1 cellular context compared by ENCODE assay signal in the genomic region with DNA sequence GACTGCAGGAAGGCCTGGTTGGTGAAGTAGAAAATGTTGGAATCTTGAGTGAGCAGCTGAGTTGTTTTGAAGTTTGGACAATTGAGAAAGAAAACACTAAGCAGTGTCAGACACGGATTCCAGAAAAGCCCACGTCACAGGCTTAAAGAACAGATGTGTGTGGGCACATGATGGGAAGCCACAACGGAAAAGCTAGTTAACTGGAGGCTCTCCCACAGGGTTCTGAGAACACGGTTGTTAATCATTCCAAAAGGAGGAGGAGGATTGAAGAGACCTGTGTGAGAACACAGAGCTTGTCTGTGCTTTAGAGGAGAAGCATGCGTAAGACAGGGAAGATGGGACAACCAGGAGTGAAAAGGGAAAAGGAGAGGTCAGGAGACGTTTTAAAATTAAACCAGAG.
TF ChIP-seq lines count a peak whose summit lies in the region.

No MANE protein-coding gene starts in this region.

TF ChIP-seq in WTC11, 78 proteins besides CTCF, POLR2A, EP300 and RAD21 (continued from another document):
- TF ChIP-seq, protein P1, sequence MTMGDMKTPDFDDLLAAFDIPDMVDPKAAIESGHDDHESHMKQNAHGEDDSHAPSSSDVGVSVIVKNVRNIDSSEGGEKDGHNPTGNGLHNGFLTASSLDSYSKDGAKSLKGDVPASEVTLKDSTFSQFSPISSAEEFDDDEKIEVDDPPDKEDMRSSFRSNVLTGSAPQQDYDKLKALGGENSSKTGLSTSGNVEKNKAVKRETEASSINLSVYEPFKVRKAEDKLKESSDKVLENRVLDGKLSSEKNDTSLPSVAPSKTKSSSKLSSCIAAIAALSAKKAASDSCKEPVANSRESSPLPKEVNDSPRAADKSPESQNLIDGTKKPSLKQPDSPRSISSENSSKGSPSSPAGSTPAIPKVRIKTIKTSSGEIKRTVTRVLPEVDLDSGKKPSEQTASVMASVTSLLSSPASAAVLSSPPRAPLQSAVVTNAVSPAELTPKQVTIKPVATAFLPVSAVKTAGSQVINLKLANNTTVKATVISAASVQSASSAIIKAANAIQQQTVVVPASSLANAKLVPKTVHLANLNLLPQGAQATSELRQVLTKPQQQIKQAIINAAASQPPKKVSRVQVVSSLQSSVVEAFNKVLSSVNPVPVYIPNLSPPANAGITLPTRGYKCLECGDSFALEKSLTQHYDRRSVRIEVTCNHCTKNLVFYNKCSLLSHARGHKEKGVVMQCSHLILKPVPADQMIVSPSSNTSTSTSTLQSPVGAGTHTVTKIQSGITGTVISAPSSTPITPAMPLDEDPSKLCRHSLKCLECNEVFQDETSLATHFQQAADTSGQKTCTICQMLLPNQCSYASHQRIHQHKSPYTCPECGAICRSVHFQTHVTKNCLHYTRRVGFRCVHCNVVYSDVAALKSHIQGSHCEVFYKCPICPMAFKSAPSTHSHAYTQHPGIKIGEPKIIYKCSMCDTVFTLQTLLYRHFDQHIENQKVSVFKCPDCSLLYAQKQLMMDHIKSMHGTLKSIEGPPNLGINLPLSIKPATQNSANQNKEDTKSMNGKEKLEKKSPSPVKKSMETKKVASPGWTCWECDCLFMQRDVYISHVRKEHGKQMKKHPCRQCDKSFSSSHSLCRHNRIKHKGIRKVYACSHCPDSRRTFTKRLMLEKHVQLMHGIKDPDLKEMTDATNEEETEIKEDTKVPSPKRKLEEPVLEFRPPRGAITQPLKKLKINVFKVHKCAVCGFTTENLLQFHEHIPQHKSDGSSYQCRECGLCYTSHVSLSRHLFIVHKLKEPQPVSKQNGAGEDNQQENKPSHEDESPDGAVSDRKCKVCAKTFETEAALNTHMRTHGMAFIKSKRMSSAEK (CRISPR knock-in tag; IDR thresholded peaks at IDR 0.05; ENCODE audit: borderline replicate concordance): no peak
- TF ChIP-seq, protein P2, sequence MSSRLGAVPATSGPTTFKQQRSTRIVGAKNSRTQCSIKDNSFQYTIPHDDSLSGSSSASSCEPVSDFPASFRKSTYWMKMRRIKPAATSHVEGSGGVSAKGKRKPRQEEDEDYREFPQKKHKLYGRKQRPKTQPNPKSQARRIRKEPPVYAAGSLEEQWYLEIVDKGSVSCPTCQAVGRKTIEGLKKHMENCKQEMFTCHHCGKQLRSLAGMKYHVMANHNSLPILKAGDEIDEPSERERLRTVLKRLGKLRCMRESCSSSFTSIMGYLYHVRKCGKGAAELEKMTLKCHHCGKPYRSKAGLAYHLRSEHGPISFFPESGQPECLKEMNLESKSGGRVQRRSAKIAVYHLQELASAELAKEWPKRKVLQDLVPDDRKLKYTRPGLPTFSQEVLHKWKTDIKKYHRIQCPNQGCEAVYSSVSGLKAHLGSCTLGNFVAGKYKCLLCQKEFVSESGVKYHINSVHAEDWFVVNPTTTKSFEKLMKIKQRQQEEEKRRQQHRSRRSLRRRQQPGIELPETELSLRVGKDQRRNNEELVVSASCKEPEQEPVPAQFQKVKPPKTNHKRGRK (CRISPR knock-in tag; IDR thresholded peaks at IDR 0.05; ENCODE audit: borderline replicate concordance): no peak
- TF ChIP-seq FOXJ3 (CRISPR knock-in tag; IDR thresholded peaks at IDR 0.05; ENCODE audit: borderline replicate concordance) (no peak), NR2C2 (CRISPR knock-in tag; IDR thresholded peaks at IDR 0.05) (no peak)
- TF ChIP-seq, protein P3, sequence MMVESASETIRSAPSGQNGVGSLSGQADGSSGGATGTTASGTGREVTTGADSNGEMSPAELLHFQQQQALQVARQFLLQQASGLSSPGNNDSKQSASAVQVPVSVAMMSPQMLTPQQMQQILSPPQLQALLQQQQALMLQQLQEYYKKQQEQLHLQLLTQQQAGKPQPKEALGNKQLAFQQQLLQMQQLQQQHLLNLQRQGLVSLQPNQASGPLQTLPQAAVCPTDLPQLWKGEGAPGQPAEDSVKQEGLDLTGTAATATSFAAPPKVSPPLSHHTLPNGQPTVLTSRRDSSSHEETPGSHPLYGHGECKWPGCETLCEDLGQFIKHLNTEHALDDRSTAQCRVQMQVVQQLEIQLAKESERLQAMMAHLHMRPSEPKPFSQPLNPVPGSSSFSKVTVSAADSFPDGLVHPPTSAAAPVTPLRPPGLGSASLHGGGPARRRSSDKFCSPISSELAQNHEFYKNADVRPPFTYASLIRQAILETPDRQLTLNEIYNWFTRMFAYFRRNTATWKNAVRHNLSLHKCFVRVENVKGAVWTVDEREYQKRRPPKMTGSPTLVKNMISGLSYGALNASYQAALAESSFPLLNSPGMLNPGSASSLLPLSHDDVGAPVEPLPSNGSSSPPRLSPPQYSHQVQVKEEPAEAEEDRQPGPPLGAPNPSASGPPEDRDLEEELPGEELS (CRISPR knock-in tag; IDR thresholded peaks at IDR 0.05): no peak
